Comparison of ENCODE assay signal across 15 cellular contexts in genomic region chr3:54198556-54198955, GRCh38.
"Had no signal": no experiment of that assay in that cellular context is flagged by ENCODE, and none has a peak within 500 bp of the region (broad histone marks: within the 10 kb centered on the region; RNA-seq: fewer than 3 reads in every experiment).

No MANE protein-coding gene starts in this region.

- DNase-seq: cortex of kidney; dorsolateral prefrontal cortex; effector memory CD4-positive, alpha-beta T cell; left cardiac atrium; left ventricle myocardium inferior; lower lobe of right lung; occipital lobe; pancreas; right cardiac atrium; small intestine; stimulated activated CD4-positive, alpha-beta T cell treated with anti-CD3 and anti-CD28 coated beads, Interleukin-12 subunit alpha, Interleukin-12 subunit beta, amount 100 ng/mL, for 4 hours; stimulated activated naive CD4-positive, alpha-beta T cell; stomach; transverse colon had no signal

- H3K27ac ChIP-seq: left ventricle myocardium inferior, lower lobe of right lung, pancreas, stomach, thoracic aorta, transverse colon had no signal

- H3K9me3 ChIP-seq: left ventricle myocardium inferior, lower lobe of right lung, pancreas, stomach, thoracic aorta, transverse colon had no signal

- H3K27me3 ChIP-seq: dorsolateral prefrontal cortex, pancreas, stomach, transverse colon had no signal

- H3K4me3 ChIP-seq: dorsolateral prefrontal cortex, left ventricle myocardium inferior, lower lobe of right lung, pancreas, stomach, thoracic aorta, transverse colon had no signal

- H3K36me3 ChIP-seq: left ventricle myocardium inferior, lower lobe of right lung, pancreas, stomach, thoracic aorta, transverse colon had no signal
